ENCODE assay signal across 27 cellular contexts in the genomic region with DNA sequence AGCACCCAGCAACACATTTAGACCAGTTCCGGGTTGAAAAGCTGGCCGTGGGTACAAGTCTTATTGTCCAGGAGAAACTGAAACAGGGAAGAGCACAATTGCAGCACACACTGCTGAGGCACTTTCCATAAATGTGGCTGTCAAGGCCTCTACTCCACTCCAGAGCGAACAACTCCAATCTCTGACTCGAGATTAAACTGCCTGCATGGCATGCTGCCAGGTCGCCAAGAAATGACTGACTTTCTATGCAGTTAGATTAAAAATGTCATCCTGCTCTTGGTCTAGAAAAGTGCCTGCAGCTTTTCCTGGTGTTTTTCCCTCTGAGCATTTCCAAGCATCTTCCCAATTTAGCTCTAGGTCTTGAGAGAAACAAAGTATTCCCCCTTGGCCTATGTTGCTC.
"Had no signal": no experiment of that assay in that cellular context is flagged by ENCODE, and none has a peak within 500 bp of the region (broad histone marks: within the 10 kb centered on the region; RNA-seq: fewer than 3 reads in every experiment).

No MANE protein-coding gene starts in this region.

- H3K27ac Mint-ChIP-seq: activated CD8-positive, alpha-beta T cell treated with anti-CD3 and anti-CD28 coated beads, Interleukin-2, amount 10 ng/mL, durations not matched to agents 7 days and 5 days; activated naive CD8-positive, alpha-beta T cell treated with anti-CD3 and anti-CD28 coated beads, Interleukin-2, amount 10 ng/mL, durations not matched to agents 7 days and 5 days had no signal

- DNase-seq: activated CD4-positive, alpha-beta T cell treated with anti-CD3 and anti-CD28 coated beads for 48 hours; activated CD4-positive, alpha-beta T cell treated with anti-CD3 and anti-CD28 coated beads, Interleukin-2, amount 50 U/mL, for 4 hours; activated CD4-positive, CD25-positive, alpha-beta regulatory T cell treated with anti-CD3 and anti-CD28 coated beads, Interleukin-2, amount 50 U/mL, for 72 hours; activated CD8-positive, alpha-beta memory T cell treated with anti-CD3 and anti-CD28 coated beads, Interleukin-2, amount 50 U/mL, for 48 hours; activated CD8-positive, alpha-beta T cell treated with anti-CD3 and anti-CD28 coated beads, Interleukin-2, amount 10 ng/mL, durations not matched to agents 7 days and 5 days; activated naive CD4-positive, alpha-beta T cell treated with anti-CD3 and anti-CD28 coated beads, Interleukin-2, amount 50 U/mL, for 16 hours; activated naive CD8-positive, alpha-beta T cell treated with anti-CD3 and anti-CD28 coated beads, Interleukin-2, amount 10 ng/mL, durations not matched to agents 7 days and 5 days; activated T-cell treated with anti-CD3 and anti-CD28 coated beads, Interleukin-2, amount 50 U/mL, for 1 hour; anterior cingulate cortex; central memory CD4-positive, alpha-beta T cell; Karpas-422; MM.1S; NCI-H1105 treated with DMSO at 0.1 percent for 48 hours; NCI-H146; NCI-H187 treated with DMSO at 0.1 percent for 48 hours; NCI-H2081 treated with DMSO at 0.1 percent for 48 hours; NCI-H2171 treated with DMSO at 0.1 percent for 48 hours; NCI-H226; NCI-H526 treated with DMSO at 0.1 percent for 48 hours; NCI-H82; Peyer's patch; Right ventricle myocardium superior; SJCRH30; SK-N-SH; T-helper 1 cell had no signal

- H3K36me3 Mint-ChIP-seq: activated naive CD8-positive, alpha-beta T cell treated with anti-CD3 and anti-CD28 coated beads, Interleukin-2, amount 10 ng/mL, durations not matched to agents 7 days and 5 days had no signal

- H3K4me2 ChIP-seq: SK-N-SH had no signal

- H3K4me1 Mint-ChIP-seq: activated naive CD8-positive, alpha-beta T cell treated with anti-CD3 and anti-CD28 coated beads, Interleukin-2, amount 10 ng/mL, durations not matched to agents 7 days and 5 days had no signal

- H3K36me3 ChIP-seq: adrenal gland, Peyer's patch, SJCRH30 had no signal

- H3K4me3 ChIP-seq: adrenal gland, Peyer's patch, SJCRH30 had no signal

- H3K4me3 Mint-ChIP-seq: activated CD8-positive, alpha-beta T cell treated with anti-CD3 and anti-CD28 coated beads, Interleukin-2, amount 10 ng/mL, durations not matched to agents 7 days and 5 days; activated naive CD8-positive, alpha-beta T cell treated with anti-CD3 and anti-CD28 coated beads, Interleukin-2, amount 10 ng/mL, durations not matched to agents 7 days and 5 days had no signal

- H3K9me2 ChIP-seq: SK-N-SH had no signal

- H3K27me3 ChIP-seq: adrenal gland, Peyer's patch, SJCRH30 had no signal

- H3K9me3 ChIP-seq: adrenal gland, SJCRH30 had no signal

- H3K27ac ChIP-seq: adrenal gland, Peyer's patch, RWPE1, SJCRH30 had no signal

- H3K4me1 ChIP-seq: adrenal gland, Peyer's patch, SJCRH30 had no signal
